ENCODE assay signal across 1 cellular context in the genomic region with DNA sequence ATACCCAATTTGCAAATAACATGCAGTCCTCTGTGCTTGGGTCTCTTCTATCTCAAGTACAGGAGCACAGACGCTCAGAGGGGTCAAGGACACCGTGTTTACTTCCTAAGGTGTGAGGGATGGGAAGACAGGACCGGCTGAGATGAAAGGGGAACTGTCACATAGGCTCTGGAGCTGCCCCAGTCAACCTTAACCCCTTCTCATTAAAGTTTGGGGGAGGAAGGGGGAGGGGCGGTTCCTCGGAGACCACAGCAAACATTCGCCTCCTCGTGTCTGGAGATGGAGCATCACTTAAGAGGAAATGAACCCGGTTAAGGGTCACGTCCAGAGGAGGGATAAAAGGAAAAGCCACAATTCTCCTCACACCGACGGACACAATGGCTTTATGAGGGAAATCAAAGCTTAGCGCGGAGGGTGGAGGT.
TF ChIP-seq lines count a peak whose summit lies in the region.

No MANE protein-coding gene starts in this region.

TF ChIP-seq in HepG2, 621 proteins besides CTCF, POLR2A, EP300 and RAD21 (continued from another document and continues in another):
- TF ChIP-seq, protein P1, sequence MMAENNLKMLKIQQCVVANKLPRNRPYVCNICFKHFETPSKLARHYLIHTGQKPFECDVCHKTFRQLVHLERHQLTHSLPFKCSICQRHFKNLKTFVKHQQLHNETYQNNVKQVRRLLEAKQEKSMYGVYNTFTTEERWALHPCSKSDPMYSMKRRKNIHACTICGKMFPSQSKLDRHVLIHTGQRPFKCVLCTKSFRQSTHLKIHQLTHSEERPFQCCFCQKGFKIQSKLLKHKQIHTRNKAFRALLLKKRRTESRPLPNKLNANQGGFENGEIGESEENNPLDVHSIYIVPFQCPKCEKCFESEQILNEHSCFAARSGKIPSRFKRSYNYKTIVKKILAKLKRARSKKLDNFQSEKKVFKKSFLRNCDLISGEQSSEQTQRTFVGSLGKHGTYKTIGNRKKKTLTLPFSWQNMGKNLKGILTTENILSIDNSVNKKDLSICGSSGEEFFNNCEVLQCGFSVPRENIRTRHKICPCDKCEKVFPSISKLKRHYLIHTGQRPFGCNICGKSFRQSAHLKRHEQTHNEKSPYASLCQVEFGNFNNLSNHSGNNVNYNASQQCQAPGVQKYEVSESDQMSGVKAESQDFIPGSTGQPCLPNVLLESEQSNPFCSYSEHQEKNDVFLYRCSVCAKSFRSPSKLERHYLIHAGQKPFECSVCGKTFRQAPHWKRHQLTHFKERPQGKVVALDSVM (CRISPR knock-in tag; IDR thresholded peaks at IDR 0.05) = no peak
- TF ChIP-seq, protein P2, sequence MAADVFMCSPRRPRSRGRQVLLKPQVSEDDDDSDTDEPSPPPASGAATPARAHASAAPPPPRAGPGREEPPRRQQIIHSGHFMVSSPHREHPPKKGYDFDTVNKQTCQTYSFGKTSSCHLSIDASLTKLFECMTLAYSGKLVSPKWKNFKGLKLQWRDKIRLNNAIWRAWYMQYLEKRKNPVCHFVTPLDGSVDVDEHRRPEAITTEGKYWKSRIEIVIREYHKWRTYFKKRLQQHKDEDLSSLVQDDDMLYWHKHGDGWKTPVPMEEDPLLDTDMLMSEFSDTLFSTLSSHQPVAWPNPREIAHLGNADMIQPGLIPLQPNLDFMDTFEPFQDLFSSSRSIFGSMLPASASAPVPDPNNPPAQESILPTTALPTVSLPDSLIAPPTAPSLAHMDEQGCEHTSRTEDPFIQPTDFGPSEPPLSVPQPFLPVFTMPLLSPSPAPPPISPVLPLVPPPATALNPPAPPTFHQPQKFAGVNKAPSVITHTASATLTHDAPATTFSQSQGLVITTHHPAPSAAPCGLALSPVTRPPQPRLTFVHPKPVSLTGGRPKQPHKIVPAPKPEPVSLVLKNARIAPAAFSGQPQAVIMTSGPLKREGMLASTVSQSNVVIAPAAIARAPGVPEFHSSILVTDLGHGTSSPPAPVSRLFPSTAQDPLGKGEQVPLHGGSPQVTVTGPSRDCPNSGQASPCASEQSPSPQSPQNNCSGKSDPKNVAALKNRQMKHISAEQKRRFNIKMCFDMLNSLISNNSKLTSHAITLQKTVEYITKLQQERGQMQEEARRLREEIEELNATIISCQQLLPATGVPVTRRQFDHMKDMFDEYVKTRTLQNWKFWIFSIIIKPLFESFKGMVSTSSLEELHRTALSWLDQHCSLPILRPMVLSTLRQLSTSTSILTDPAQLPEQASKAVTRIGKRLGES (CRISPR knock-in tag; IDR thresholded peaks at IDR 0.05; ENCODE audit: borderline replicate concordance) = no peak
- TF ChIP-seq EEA1 (CRISPR knock-in tag; IDR thresholded peaks at IDR 0.05; ENCODE audit: borderline replicate concordance) (no peak), RNF2 (conservative IDR thresholded peaks at IDR 0.05; ENCODE audit: low read depth) (no peak), SATB2 (CRISPR knock-in tag; IDR thresholded peaks at IDR 0.05) (no peak), ZNF382 (CRISPR knock-in tag; IDR thresholded peaks at IDR 0.05; ENCODE audit: borderline replicate concordance) (no peak), RCOR2 (CRISPR knock-in tag; IDR thresholded peaks at IDR 0.05) (0 out of 2 replicates have a peak, but pooled peaks have one; percentile 70), ZNF549 (CRISPR knock-in tag; IDR thresholded peaks at IDR 0.05) (no peak), HOXA9 (CRISPR knock-in tag; IDR thresholded peaks at IDR 0.05; ENCODE audit: borderline replicate concordance) (0 out of 2 replicates have a peak, but pooled peaks have one; percentile 60), ZNF605 (CRISPR knock-in tag; IDR thresholded peaks at IDR 0.05) (no peak), ZNF567 (CRISPR knock-in tag; IDR thresholded peaks at IDR 0.05; ENCODE audit: borderline replicate concordance) (no peak), BORCS8-MEF2B (CRISPR knock-in tag; IDR thresholded peaks at IDR 0.05) (no peak), ZNF263 (CRISPR knock-in tag; IDR thresholded peaks at IDR 0.05) (0 out of 2 replicates have a peak, but pooled peaks have one; percentile 4), HOXA7 (CRISPR knock-in tag; IDR thresholded peaks at IDR 0.05) (no peak), ZZZ3 (CRISPR knock-in tag; IDR thresholded peaks at IDR 0.05; ENCODE audit: borderline replicate concordance) (no peak), ZNF530 (CRISPR knock-in tag; IDR thresholded peaks at IDR 0.05; ENCODE audit: low read depth) (no peak), SNAPC2 (CRISPR knock-in tag; IDR thresholded peaks at IDR 0.05) (no peak), ZNF883 (CRISPR knock-in tag; IDR thresholded peaks at IDR 0.05; ENCODE audit: not compliant biosample characterization) (no peak), TBX2 (CRISPR knock-in tag; IDR thresholded peaks at IDR 0.05; ENCODE audit: borderline replicate concordance) (peak; percentile 82), AGO2 (optimal IDR thresholded peaks at IDR 0.05; ENCODE audit: low read depth, low read length) (no peak), POLR2G (IDR thresholded peaks at IDR 0.05; ENCODE audit: low read depth, low read length) (no peak), GABPA (IDR thresholded peaks at IDR 0.05; ENCODE audit: low read depth, low read length) (no peak), GABPA (CRISPR knock-in tag; IDR thresholded peaks at IDR 0.05; ENCODE audit: low read depth) (no peak), PHF21A (CRISPR knock-in tag; IDR thresholded peaks at IDR 0.05) (peak; percentile 62), CHD2 (IDR thresholded peaks at IDR 0.05; ENCODE audit: low read depth, low read length) (no peak), ZKSCAN1 (IDR thresholded peaks at IDR 0.05; ENCODE audit: low read length) (no peak), ZNF777 (CRISPR knock-in tag; IDR thresholded peaks at IDR 0.05) (no peak), MATR3 (CRISPR knock-in tag; IDR thresholded peaks at IDR 0.05) (no peak), ZNF749 (CRISPR knock-in tag; IDR thresholded peaks at IDR 0.05; ENCODE audit: borderline replicate concordance) (no peak), ZNF569 (CRISPR knock-in tag; IDR thresholded peaks at IDR 0.05; ENCODE audit: borderline replicate concordance) (no peak), DPF2 (CRISPR knock-in tag; IDR thresholded peaks at IDR 0.05; ENCODE audit: borderline replicate concordance, low read depth) (no peak), HOXD1 (CRISPR knock-in tag; IDR thresholded peaks at IDR 0.05) (no peak), RARA (CRISPR knock-in tag; IDR thresholded peaks at IDR 0.05) (peak; percentile 96), MXD4 (CRISPR knock-in tag; IDR thresholded peaks at IDR 0.05) (no peak), KDM5A (IDR thresholded peaks at IDR 0.05; ENCODE audit: borderline replicate concordance, low read length) (no peak; the same call in 1 of the 2 replicates), MEIS2 (CRISPR knock-in tag; IDR thresholded peaks at IDR 0.05) (peak; percentile 53; the same call in 1 of the 2 replicates), GTF3A (CRISPR knock-in tag; conservative IDR thresholded peaks at IDR 0.05) (no peak), ZNF235 (CRISPR knock-in tag; IDR thresholded peaks at IDR 0.05; ENCODE audit: borderline replicate concordance) (0 out of 2 replicates have a peak, but pooled peaks have one; percentile 25)
- TF ChIP-seq, protein P3, sequence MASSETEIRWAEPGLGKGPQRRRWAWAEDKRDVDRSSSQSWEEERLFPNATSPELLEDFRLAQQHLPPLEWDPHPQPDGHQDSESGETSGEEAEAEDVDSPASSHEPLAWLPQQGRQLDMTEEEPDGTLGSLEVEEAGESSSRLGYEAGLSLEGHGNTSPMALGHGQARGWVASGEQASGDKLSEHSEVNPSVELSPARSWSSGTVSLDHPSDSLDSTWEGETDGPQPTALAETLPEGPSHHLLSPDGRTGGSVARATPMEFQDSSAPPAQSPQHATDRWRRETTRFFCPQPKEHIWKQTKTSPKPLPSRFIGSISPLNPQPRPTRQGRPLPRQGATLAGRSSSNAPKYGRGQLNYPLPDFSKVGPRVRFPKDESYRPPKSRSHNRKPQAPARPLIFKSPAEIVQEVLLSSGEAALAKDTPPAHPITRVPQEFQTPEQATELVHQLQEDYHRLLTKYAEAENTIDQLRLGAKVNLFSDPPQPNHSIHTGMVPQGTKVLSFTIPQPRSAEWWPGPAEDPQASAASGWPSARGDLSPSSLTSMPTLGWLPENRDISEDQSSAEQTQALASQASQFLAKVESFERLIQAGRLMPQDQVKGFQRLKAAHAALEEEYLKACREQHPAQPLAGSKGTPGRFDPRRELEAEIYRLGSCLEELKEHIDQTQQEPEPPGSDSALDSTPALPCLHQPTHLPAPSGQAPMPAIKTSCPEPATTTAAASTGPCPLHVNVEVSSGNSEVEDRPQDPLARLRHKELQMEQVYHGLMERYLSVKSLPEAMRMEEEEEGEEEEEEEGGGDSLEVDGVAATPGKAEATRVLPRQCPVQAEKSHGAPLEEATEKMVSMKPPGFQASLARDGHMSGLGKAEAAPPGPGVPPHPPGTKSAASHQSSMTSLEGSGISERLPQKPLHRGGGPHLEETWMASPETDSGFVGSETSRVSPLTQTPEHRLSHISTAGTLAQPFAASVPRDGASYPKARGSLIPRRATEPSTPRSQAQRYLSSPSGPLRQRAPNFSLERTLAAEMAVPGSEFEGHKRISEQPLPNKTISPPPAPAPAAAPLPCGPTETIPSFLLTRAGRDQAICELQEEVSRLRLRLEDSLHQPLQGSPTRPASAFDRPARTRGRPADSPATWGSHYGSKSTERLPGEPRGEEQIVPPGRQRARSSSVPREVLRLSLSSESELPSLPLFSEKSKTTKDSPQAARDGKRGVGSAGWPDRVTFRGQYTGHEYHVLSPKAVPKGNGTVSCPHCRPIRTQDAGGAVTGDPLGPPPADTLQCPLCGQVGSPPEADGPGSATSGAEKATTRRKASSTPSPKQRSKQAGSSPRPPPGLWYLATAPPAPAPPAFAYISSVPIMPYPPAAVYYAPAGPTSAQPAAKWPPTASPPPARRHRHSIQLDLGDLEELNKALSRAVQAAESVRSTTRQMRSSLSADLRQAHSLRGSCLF (CRISPR knock-in tag; IDR thresholded peaks at IDR 0.05; ENCODE audit: borderline replicate concordance) = no peak
- TF ChIP-seq, protein P4, sequence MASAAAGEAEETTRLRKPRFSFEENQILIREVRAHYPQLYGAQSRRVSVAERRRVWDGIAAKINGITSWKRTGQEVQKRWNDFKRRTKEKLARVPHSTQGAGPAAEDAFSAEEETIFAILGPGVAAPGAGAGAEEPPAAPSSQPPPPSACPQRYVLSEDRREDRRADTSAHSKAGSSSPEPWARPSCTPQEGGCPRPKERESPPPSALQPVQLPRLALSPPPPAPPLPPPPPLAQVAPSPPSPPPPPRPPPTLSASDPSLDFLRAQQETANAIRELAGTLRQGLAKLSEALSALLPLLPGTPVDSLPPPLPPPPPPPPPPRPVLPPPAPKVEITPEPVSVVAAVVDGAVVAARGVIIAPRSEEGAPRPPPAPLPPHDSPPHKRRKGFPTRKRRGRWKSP (CRISPR knock-in tag; IDR thresholded peaks at IDR 0.05) = no peak
- TF ChIP-seq, protein P5, sequence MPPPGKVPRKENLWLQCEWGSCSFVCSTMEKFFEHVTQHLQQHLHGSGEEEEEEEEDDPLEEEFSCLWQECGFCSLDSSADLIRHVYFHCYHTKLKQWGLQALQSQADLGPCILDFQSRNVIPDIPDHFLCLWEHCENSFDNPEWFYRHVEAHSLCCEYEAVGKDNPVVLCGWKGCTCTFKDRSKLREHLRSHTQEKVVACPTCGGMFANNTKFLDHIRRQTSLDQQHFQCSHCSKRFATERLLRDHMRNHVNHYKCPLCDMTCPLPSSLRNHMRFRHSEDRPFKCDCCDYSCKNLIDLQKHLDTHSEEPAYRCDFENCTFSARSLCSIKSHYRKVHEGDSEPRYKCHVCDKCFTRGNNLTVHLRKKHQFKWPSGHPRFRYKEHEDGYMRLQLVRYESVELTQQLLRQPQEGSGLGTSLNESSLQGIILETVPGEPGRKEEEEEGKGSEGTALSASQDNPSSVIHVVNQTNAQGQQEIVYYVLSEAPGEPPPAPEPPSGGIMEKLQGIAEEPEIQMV (CRISPR knock-in tag; IDR thresholded peaks at IDR 0.05; ENCODE audit: low read depth) = no peak
- TF ChIP-seq, protein P6, sequence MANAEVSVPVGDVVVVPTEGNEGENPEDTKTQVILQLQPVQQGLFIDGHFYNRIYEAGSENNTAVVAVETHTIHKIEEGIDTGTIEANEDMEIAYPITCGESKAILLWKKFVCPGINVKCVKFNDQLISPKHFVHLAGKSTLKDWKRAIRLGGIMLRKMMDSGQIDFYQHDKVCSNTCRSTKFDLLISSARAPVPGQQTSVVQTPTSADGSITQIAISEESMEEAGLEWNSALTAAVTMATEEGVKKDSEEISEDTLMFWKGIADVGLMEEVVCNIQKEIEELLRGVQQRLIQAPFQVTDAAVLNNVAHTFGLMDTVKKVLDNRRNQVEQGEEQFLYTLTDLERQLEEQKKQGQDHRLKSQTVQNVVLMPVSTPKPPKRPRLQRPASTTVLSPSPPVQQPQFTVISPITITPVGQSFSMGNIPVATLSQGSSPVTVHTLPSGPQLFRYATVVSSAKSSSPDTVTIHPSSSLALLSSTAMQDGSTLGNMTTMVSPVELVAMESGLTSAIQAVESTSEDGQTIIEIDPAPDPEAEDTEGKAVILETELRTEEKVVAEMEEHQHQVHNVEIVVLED (CRISPR knock-in tag; IDR thresholded peaks at IDR 0.05; ENCODE audit: borderline replicate concordance) = no peak
- TF ChIP-seq, protein P7, sequence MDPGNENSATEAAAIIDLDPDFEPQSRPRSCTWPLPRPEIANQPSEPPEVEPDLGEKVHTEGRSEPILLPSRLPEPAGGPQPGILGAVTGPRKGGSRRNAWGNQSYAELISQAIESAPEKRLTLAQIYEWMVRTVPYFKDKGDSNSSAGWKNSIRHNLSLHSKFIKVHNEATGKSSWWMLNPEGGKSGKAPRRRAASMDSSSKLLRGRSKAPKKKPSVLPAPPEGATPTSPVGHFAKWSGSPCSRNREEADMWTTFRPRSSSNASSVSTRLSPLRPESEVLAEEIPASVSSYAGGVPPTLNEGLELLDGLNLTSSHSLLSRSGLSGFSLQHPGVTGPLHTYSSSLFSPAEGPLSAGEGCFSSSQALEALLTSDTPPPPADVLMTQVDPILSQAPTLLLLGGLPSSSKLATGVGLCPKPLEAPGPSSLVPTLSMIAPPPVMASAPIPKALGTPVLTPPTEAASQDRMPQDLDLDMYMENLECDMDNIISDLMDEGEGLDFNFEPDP (CRISPR knock-in tag; conservative IDR thresholded peaks at IDR 0.05) = no peak
- TF ChIP-seq, protein P8, sequence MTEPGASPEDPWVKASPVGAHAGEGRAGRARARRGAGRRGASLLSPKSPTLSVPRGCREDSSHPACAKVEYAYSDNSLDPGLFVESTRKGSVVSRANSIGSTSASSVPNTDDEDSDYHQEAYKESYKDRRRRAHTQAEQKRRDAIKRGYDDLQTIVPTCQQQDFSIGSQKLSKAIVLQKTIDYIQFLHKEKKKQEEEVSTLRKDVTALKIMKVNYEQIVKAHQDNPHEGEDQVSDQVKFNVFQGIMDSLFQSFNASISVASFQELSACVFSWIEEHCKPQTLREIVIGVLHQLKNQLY (CRISPR knock-in tag; IDR thresholded peaks at IDR 0.05) = peak; percentile 61; the same call in 1 of the 2 replicates
